Comparison of ENCODE assay signal across 27 cellular contexts in genomic region chr3:94331831-94332230, GRCh38.
"Had no signal": no experiment of that assay in that cellular context is flagged by ENCODE, and none has a peak within 500 bp of the region (broad histone marks: within the 10 kb centered on the region; RNA-seq: fewer than 3 reads in every experiment).

No MANE protein-coding gene starts in this region.

- ATAC-seq: stimulated activated effector memory CD8-positive, alpha-beta T cell treated with anti-CD3 and anti-CD28 coated beads, Interleukin-12 subunit alpha, Interleukin-12 subunit beta, amount 100 ng/mL, for 72 hours; stimulated activated memory B cell treated with anti-CD40 and anti-IgM and Interleukin-4, amounts not matched to agents 10 μg/mL and 1 μg/mL and 100 μg/mL, for 72 hours; stimulated activated naive B cell treated with anti-CD40 and anti-IgM and Interleukin-4, amounts not matched to agents 10 μg/mL and 1 μg/mL and 100 μg/mL, for 72 hours; stimulated activated naive CD8-positive, alpha-beta T cell treated with anti-CD3 and anti-CD28 coated beads, Interleukin-15, amount 100 ng/mL, for 72 hours; stimulated activated naive CD8-positive, alpha-beta T cell treated with anti-CD3 and anti-CD28 coated beads, Interleukin-15, Interleukin-2, amounts not matched to agents 100 U/mL and 50 U/mL, for 24 hours had no signal

- H3K4me1 ChIP-seq: stomach, suprapubic skin, testis, thyroid gland, tibial artery, tibial nerve, transverse colon, upper lobe of left lung, uterus, vagina had no signal

- H3K9me3 ChIP-seq: stomach, suprapubic skin, testis, thoracic aorta, thyroid gland, tibial artery, tibial nerve, transverse colon, upper lobe of left lung, uterus, vagina had no signal

- H3K4me3 ChIP-seq: stomach, suprapubic skin, testis, thoracic aorta, thyroid gland, tibial artery, tibial nerve, transverse colon, upper lobe of left lung, uterus, vagina had no signal

- H3K36me3 ChIP-seq: stomach, suprapubic skin, thoracic aorta, thyroid gland, tibial artery, tibial nerve, transverse colon, upper lobe of left lung, uterus, vagina had no signal

- H3K4me3 Mint-ChIP-seq: stimulated activated effector memory CD8-positive, alpha-beta T cell treated with anti-CD3 and anti-CD28 coated beads, Interleukin-12 subunit alpha, Interleukin-12 subunit beta, amount 100 ng/mL, for 72 hours; stimulated activated memory B cell treated with anti-CD40 and anti-IgM and Interleukin-4, amounts not matched to agents 10 μg/mL and 1 μg/mL and 100 μg/mL, for 72 hours; stimulated activated naive B cell treated with anti-CD40 and anti-IgM and Interleukin-4, amounts not matched to agents 10 μg/mL and 1 μg/mL and 100 μg/mL, for 72 hours; stimulated activated naive CD8-positive, alpha-beta T cell treated with anti-CD3 and anti-CD28 coated beads, Interleukin-15, amount 100 ng/mL, for 72 hours; stimulated activated naive CD8-positive, alpha-beta T cell treated with anti-CD3 and anti-CD28 coated beads, Interleukin-15, Interleukin-2, amounts not matched to agents 100 ng/mL and 50 ng/mL, for 24 hours had no signal

- H3K27me3 Mint-ChIP-seq: stimulated activated memory B cell treated with anti-CD40 and anti-IgM and Interleukin-4, amounts not matched to agents 10 μg/mL and 1 μg/mL and 100 μg/mL, for 72 hours; stimulated activated naive B cell treated with anti-CD40 and anti-IgM and Interleukin-4, amounts not matched to agents 10 μg/mL and 1 μg/mL and 100 μg/mL, for 72 hours; stimulated activated naive CD8-positive, alpha-beta T cell treated with anti-CD3 and anti-CD28 coated beads, Interleukin-15, amount 100 ng/mL, for 72 hours; stimulated activated naive CD8-positive, alpha-beta T cell treated with anti-CD3 and anti-CD28 coated beads, Interleukin-15, Interleukin-2, amounts not matched to agents 100 ng/mL and 50 ng/mL, for 24 hours had no signal

- H3K27ac Mint-ChIP-seq: stimulated activated effector memory CD8-positive, alpha-beta T cell treated with anti-CD3 and anti-CD28 coated beads, Interleukin-12 subunit alpha, Interleukin-12 subunit beta, amount 100 ng/mL, for 72 hours; stimulated activated memory B cell treated with anti-CD40 and anti-IgM and Interleukin-4, amounts not matched to agents 10 μg/mL and 1 μg/mL and 100 μg/mL, for 72 hours; stimulated activated naive B cell treated with anti-CD40 and anti-IgM and Interleukin-4, amounts not matched to agents 10 μg/mL and 1 μg/mL and 100 μg/mL, for 72 hours; stimulated activated naive CD8-positive, alpha-beta T cell treated with anti-CD3 and anti-CD28 coated beads, Interleukin-15, amount 100 ng/mL, for 72 hours; stimulated activated naive CD8-positive, alpha-beta T cell treated with anti-CD3 and anti-CD28 coated beads, Interleukin-15, Interleukin-2, amounts not matched to agents 100 ng/mL and 50 ng/mL, for 24 hours had no signal

- H3K27ac ChIP-seq: stomach, suprapubic skin, testis, thoracic aorta, thyroid gland, tibial artery, tibial nerve, transverse colon, upper lobe of left lung, uterus, vagina had no signal

- H3K36me3 Mint-ChIP-seq: stimulated activated effector memory CD8-positive, alpha-beta T cell treated with anti-CD3 and anti-CD28 coated beads, Interleukin-12 subunit alpha, Interleukin-12 subunit beta, amount 100 ng/mL, for 72 hours; stimulated activated memory B cell treated with anti-CD40 and anti-IgM and Interleukin-4, amounts not matched to agents 10 μg/mL and 1 μg/mL and 100 μg/mL, for 72 hours; stimulated activated naive B cell treated with anti-CD40 and anti-IgM and Interleukin-4, amounts not matched to agents 10 μg/mL and 1 μg/mL and 100 μg/mL, for 72 hours had no signal

- H3K27me3 ChIP-seq: stomach, suprapubic skin, testis, thyroid gland, tibial artery, tibial nerve, transverse colon, upper lobe of left lung, uterus, vagina had no signal

- DNase-seq: stimulated activated CD4-positive, alpha-beta T cell treated with anti-CD3 and anti-CD28 coated beads, Interleukin-1b, Interleukin-23, amount 100 ng/mL, for 48 hours; stimulated activated CD4-positive, alpha-beta T cell treated with anti-CD3 and anti-CD28 coated beads, Interleukin-2, amount 100 ng/mL, for 24 hours; stimulated activated CD4-positive, alpha-beta T cell treated with anti-CD3 and anti-CD28 coated beads, Interleukin-2, amount 100 ng/mL, for 48 hours; stimulated activated CD4-positive, alpha-beta T cell treated with anti-CD3 and anti-CD28 coated beads, Interleukin-4, amount 100 ng/mL, for 1 hour; stimulated activated CD4-positive, alpha-beta T cell treated with anti-CD3 and anti-CD28 coated beads, Interleukin-4, amount 100 ng/mL, for 24 hours; stimulated activated CD4-positive, alpha-beta T cell treated with anti-CD3 and anti-CD28 coated beads, Interleukin-4, amount 100 ng/mL, for 4 hours; stimulated activated CD8-positive, alpha-beta memory T cell treated with anti-CD3 and anti-CD28 coated beads, Interleukin-4, amount 100 ng/mL, for 48 hours; stimulated activated naive B cell treated with anti-CD40 and anti-IgM and Interleukin-4, amounts not matched to agents 10 μg/mL and 1 μg/mL and 100 μg/mL, for 72 hours; stimulated activated naive CD4-positive, alpha-beta T cell; stimulated activated naive CD4-positive, alpha-beta T cell treated with Interleukin-2 at 50 U/mL for 16 hours; stimulated activated naive CD8-positive, alpha-beta T cell treated with anti-CD3 and anti-CD28 coated beads, Interleukin-15, amount 100 ng/mL, for 72 hours; stimulated activated naive CD8-positive, alpha-beta T cell treated with anti-CD3 and anti-CD28 coated beads, Interleukin-15, Interleukin-2, amounts not matched to agents 100 U/mL and 50 U/mL, for 24 hours; stomach; substantia nigra; testis; thyroid gland; tibial artery; transverse colon; upper lobe of left lung; uterus had no signal

- H3K9me3 Mint-ChIP-seq: stimulated activated naive CD8-positive, alpha-beta T cell treated with anti-CD3 and anti-CD28 coated beads, Interleukin-15, Interleukin-2, amounts not matched to agents 100 ng/mL and 50 ng/mL, for 24 hours had no signal

- H3K4me1 Mint-ChIP-seq: stimulated activated effector memory CD8-positive, alpha-beta T cell treated with anti-CD3 and anti-CD28 coated beads, Interleukin-12 subunit alpha, Interleukin-12 subunit beta, amount 100 ng/mL, for 72 hours; stimulated activated memory B cell treated with anti-CD40 and anti-IgM and Interleukin-4, amounts not matched to agents 10 μg/mL and 1 μg/mL and 100 μg/mL, for 72 hours; stimulated activated naive B cell treated with anti-CD40 and anti-IgM and Interleukin-4, amounts not matched to agents 10 μg/mL and 1 μg/mL and 100 μg/mL, for 72 hours; stimulated activated naive CD8-positive, alpha-beta T cell treated with anti-CD3 and anti-CD28 coated beads, Interleukin-15, amount 100 ng/mL, for 72 hours had no signal
